28 cellular contexts compared by ENCODE assay signal in genomic region chr10:49284356-49284755, GRCh38. TPM values are rescaled to one million over a fixed set of nuclear protein-coding genes. Genes with fewer than 3 reads are reported as not detected.
A peak's percentile ranks its signal among the peaks of the same experiment; 100 is the strongest.
DNase-seq lines count a peak whose midpoint lies in the region; ATAC-seq and TF ChIP-seq lines count a peak whose summit lies in the region.
"Had no signal": no experiment of that assay in that cellular context is flagged by ENCODE, and none has a peak within 500 bp of the region (broad histone marks: within the 10 kb centered on the region; RNA-seq: fewer than 3 reads in every experiment).

No MANE protein-coding gene starts in this region.

- no peaks in the 10 kb centered on the region for H3K36me3 Mint-ChIP-seq in activated CD8-positive, alpha-beta memory T cell treated with anti-CD3 and anti-CD28 coated beads, Interleukin-2, amount 10 ng/mL, durations not matched to agents 7 days and 5 days
- no peaks in the 10 kb centered on the region for H3K36me3 Mint-ChIP-seq in endodermal cell (ENCODE audit: low read depth)
- H3K36me3 Mint-ChIP-seq: CD4-positive, alpha-beta memory T cell had no signal

- H3K9ac ChIP-seq in endodermal cell (ENCODE audit: extremely low read depth, low read length, poor library complexity, severe bottlenecking) = no peak overlapping the region
- H3K9ac ChIP-seq: BLaER1 treated with 17β-estradiol and CSF1 and Interleukin-3, amounts not matched to agents 10 nM and 100 nM; GM23248 had no signal

- no peaks in the 10 kb centered on the region for H3K9me3 Mint-ChIP-seq in activated CD8-positive, alpha-beta memory T cell treated with anti-CD3 and anti-CD28 coated beads, Interleukin-2, amount 10 ng/mL, durations not matched to agents 7 days and 5 days (ENCODE audit: low read depth)
- no peaks in the 10 kb centered on the region for H3K9me3 Mint-ChIP-seq in endodermal cell
- H3K9me3 Mint-ChIP-seq: CD4-positive, alpha-beta memory T cell had no signal

- H3K27ac Mint-ChIP-seq in activated CD8-positive, alpha-beta memory T cell treated with anti-CD3 and anti-CD28 coated beads, Interleukin-2, amount 10 ng/mL, durations not matched to agents 7 days and 5 days = no peak overlapping the region
- H3K27ac Mint-ChIP-seq in endodermal cell = no peak overlapping the region
- H3K27ac Mint-ChIP-seq: CD4-positive, alpha-beta memory T cell; IgD-negative memory B cell had no signal

- no peaks in the 10 kb centered on the region for H3K9me3 ChIP-seq in endodermal cell (ENCODE audit: control insufficient read depth, low read length)
- H3K9me3 ChIP-seq in upper lobe of right lung = no peaks in the 10 kb centered on the region
- H3K9me3 ChIP-seq: A549 had no signal

- no peak for TF ChIP-seq CTCF in endodermal cell (conservative IDR thresholded peaks at IDR 0.05)
- TF ChIP-seq CTCF in upper lobe of right lung (IDR thresholded peaks at IDR 0.05) = no peak

- H3K4me3 Mint-ChIP-seq in activated CD8-positive, alpha-beta memory T cell treated with anti-CD3 and anti-CD28 coated beads, Interleukin-2, amount 10 ng/mL, durations not matched to agents 7 days and 5 days = no peak overlapping the region
- no peak overlapping the region for H3K4me3 Mint-ChIP-seq in endodermal cell
- H3K4me3 Mint-ChIP-seq: CD4-positive, alpha-beta memory T cell; IgD-negative memory B cell had no signal

- WGBS in endodermal cell (ENCODE audit: insufficient coverage in 1 of 2, insufficient read length in 1 of 2), 2 experiments = 82 to 89% methylated on average over 3 to 5 of the region's 5 CpGs

- no peak for ATAC-seq in activated CD8-positive, alpha-beta memory T cell treated with anti-CD3 and anti-CD28 coated beads, Interleukin-2, amount 10 ng/mL, durations not matched to agents 7 days and 5 days
- ATAC-seq in sciatic nerve (no peak), upper lobe of right lung (no peak), HG02642 (IDR thresholded peaks at IDR 0.05; ENCODE audit: poor library complexity, unreplicated experiment) (no peak)
- ATAC-seq: A549 had no signal

- no peak overlapping the region for H3K4me3 ChIP-seq in endodermal cell (ENCODE audit: low read length)
- H3K4me3 ChIP-seq in upper lobe of right lung = no peak overlapping the region
- H3K4me3 ChIP-seq: A549; BLaER1 treated with 17β-estradiol and CSF1 and Interleukin-3, amounts not matched to agents 10 nM and 100 nM; GM23248 had no signal

- H3K4me1 Mint-ChIP-seq in activated CD8-positive, alpha-beta memory T cell treated with anti-CD3 and anti-CD28 coated beads, Interleukin-2, amount 10 ng/mL, durations not matched to agents 7 days and 5 days = peaks cover 19% of the 10 kb centered on the region
- no peaks in the 10 kb centered on the region for H3K4me1 Mint-ChIP-seq in endodermal cell
- H3K4me1 Mint-ChIP-seq: CD4-positive, alpha-beta memory T cell; IgD-negative memory B cell had no signal

- CTCF ChIA-PET in activated CD8-positive, alpha-beta memory T cell treated with anti-CD3 and anti-CD28 coated beads, Interleukin-2, amount 10 ng/mL, durations not matched to agents 7 days and 5 days (lab: Charles Lee) = no interaction called here

- peaks cover 9% of the 10 kb centered on the region for H3K27me3 Mint-ChIP-seq in activated CD8-positive, alpha-beta memory T cell treated with anti-CD3 and anti-CD28 coated beads, Interleukin-2, amount 10 ng/mL, durations not matched to agents 7 days and 5 days
- H3K27me3 Mint-ChIP-seq in endodermal cell (ENCODE audit: insufficient read depth) = no peaks in the 10 kb centered on the region
- H3K27me3 Mint-ChIP-seq: CD4-positive, alpha-beta memory T cell had no signal

- H3K36me3 ChIP-seq in endodermal cell (ENCODE audit: control insufficient read depth, insufficient read depth, low read length) (no peaks in the 10 kb centered on the region), upper lobe of right lung (no peaks in the 10 kb centered on the region)
- H3K36me3 ChIP-seq: BLaER1 treated with 17β-estradiol and CSF1 and Interleukin-3, amounts not matched to agents 10 nM and 100 nM had no signal

- no peaks in the 10 kb centered on the region for H3K4me1 ChIP-seq in endodermal cell (ENCODE audit: control insufficient read depth, insufficient read depth, low read length)
- H3K4me1 ChIP-seq in upper lobe of right lung = no peaks in the 10 kb centered on the region
- H3K4me1 ChIP-seq: A549 had no signal

- intact Hi-C loops in sciatic nerve (cut with DNase I) = no loop called here
- intact Hi-C loops in upper lobe of right lung (cut with DNase I) = no loop called here

- H3K27me3 ChIP-seq in endodermal cell (ENCODE audit: control insufficient read depth, insufficient read depth, low read length, poor library complexity, severe bottlenecking) = no peaks in the 10 kb centered on the region
- no peaks in the 10 kb centered on the region for H3K27me3 ChIP-seq in upper lobe of right lung
- H3K27me3 ChIP-seq: BLaER1 treated with 17β-estradiol and CSF1 and Interleukin-3, amounts not matched to agents 10 nM and 100 nM had no signal

- no peak overlapping the region for H3K27ac ChIP-seq in endodermal cell (ENCODE audit: low read depth, low read length)
- H3K27ac ChIP-seq in upper lobe of right lung = no peak overlapping the region
- H3K27ac ChIP-seq: A549, GM23248 had no signal

- DNase-seq in activated CD8-positive, alpha-beta memory T cell treated with anti-CD3 and anti-CD28 coated beads, Interleukin-2, amount 10 ng/mL, durations not matched to agents 7 days and 5 days = peak; percentile 25
- DNase-seq in endodermal cell (peak; percentile 24), sciatic nerve (ENCODE audit: low spot score) (peak; percentile 40), upper lobe of right lung (peak; percentile 41), HPDE6-E6E7 (ENCODE audit: extremely low spot score) (no peak), cerebellar nuclear complex (lab: John Stamatoyannopoulos, UW) (no peak)
- DNase-seq: AML-193; CD4-positive, alpha-beta memory T cell; COR-L47; DMS53; GM23248; H7; NCI-H1048; NCI-H1417 treated with DMSO at 0.1 percent for 48 hours; NCI-H1694 treated with DMSO at 0.1 percent for 48 hours; NCI-H2081; NCI-H2227 treated with DMSO at 0.1 percent for 48 hours; NCI-H510A; NCI-H69; RPMI8226; SHP77 had no signal

RNA-seq across cellular contexts. Expression of gene C10orf71, which starts 14.6 kb away (rescaled TPM):
- not detected for total RNA-seq in activated CD8-positive, alpha-beta memory T cell treated with anti-CD3 and anti-CD28 coated beads, Interleukin-2, amount 10 ng/mL, durations not matched to agents 7 days and 5 days
- under 1 TPM in 1 of 2 donors, not detected in 1; 0.15 TPM for total RNA-seq in endodermal cell
- polyA plus RNA-seq in endodermal cell (2013, experiment 1 of 2) = 0.18 TPM
- 0.08 TPM for polyA plus RNA-seq in endodermal cell (2013, experiment 2 of 2)
- 0.18 TPM for total RNA-seq in sciatic nerve
- not detected for total RNA-seq in upper lobe of right lung
- total RNA-seq: CD4-positive, alpha-beta memory T cell; Daoy; G401; GM23248; H7; SK-MEL-5 had no signal
- polyA plus RNA-seq: A549; CD4-positive, alpha-beta memory T cell; GM23248; IgD-negative memory B cell had no signal

Comparison
In these comparisons a context has a peak if more than half of its experiments do, and no peak if none do; other contexts are left out.
1. DNase-seq: peak in activated CD8-positive, alpha-beta memory T cell treated with anti-CD3 and anti-CD28 coated beads, Interleukin-2, amount 10 ng/mL, durations not matched to agents 7 days and 5 days (single experiment), endodermal cell (single experiment), sciatic nerve (single experiment) and upper lobe of right lung (single experiment); none in HPDE6-E6E7 (single experiment) and cerebellar nuclear complex (0 of 2).